Comparison of ENCODE assay signal across 8 cellular contexts in genomic region chr11:78418584-78419211, GRCh38. TPM values are rescaled to one million over a fixed set of nuclear protein-coding genes. Genes with fewer than 3 reads are reported as not detected.
A peak's percentile ranks its signal among the peaks of the same experiment; 100 is the strongest.
DNase-seq lines count a peak whose midpoint lies in the region; ATAC-seq, FAIRE-seq and TF ChIP-seq lines count a peak whose summit lies in the region.

No MANE protein-coding gene starts in this region.

- H3K27ac ChIP-seq in Panc1 (ENCODE audit: low read length) (peak overlapping the region; percentile 37; the same call in 1 of the 2 replicates), esophagus (ENCODE audit: low read depth in 2 of 2, low read length in 1 of 2) (peak overlapping the region; percentile 3 to 42), psoas muscle (peak overlapping the region; percentile 37)

- H3K4me1 ChIP-seq in Panc1 (ENCODE audit: control insufficient read depth, insufficient read depth, low read length) = peaks cover 34% of the 10 kb centered on the region
- peaks cover 2 to 4% of the 10 kb centered on the region in 2 donors for H3K4me1 ChIP-seq in esophagus (ENCODE audit: control insufficient read depth in 2 of 2, insufficient read depth in 2 of 2, low read length in 1 of 2)
- H3K4me1 ChIP-seq in psoas muscle = peaks cover 18% of the 10 kb centered on the region

- intact Hi-C loops in Panc1 (cut with micrococcal nuclease; ENCODE audit: unreplicated experiment) (loop anchor here (5.0 kb wide), 1 partner anchor 144 kb away; no protein-coding TSS in a partner anchor), psoas muscle (cut with DNase I) (loop anchor here (5.0 to 10.0 kb wide), 3 partner anchors 64 to 191 kb away; no protein-coding TSS in a partner anchor)

- no peaks in the 10 kb centered on the region for H3K36me3 ChIP-seq in Panc1 (ENCODE audit: control insufficient read depth, insufficient read depth, low read length)
- peaks cover 0 to 2% of the 10 kb centered on the region in 2 donors for H3K36me3 ChIP-seq in esophagus (ENCODE audit: control insufficient read depth in 2 of 2, insufficient read depth in 2 of 2, low read length in 1 of 2)
- H3K36me3 ChIP-seq in psoas muscle (ENCODE audit: insufficient read depth in 1 of 2, low read depth in 1 of 2) = no peaks in the 10 kb centered on the region

- no peak for ATAC-seq in Panc1
- ATAC-seq in psoas muscle = no peak
- no peak for ATAC-seq in HG03095 (IDR thresholded peaks at IDR 0.05; ENCODE audit: unreplicated experiment)
- ATAC-seq in GM19324 (IDR thresholded peaks at IDR 0.05; ENCODE audit: low FRiP score, unreplicated experiment) = no peak
- no peak for ATAC-seq in HG03460 (IDR thresholded peaks at IDR 0.05; ENCODE audit: unreplicated experiment)

- FAIRE-seq in GM12892 (lab: Jason Lieb, UNC) = peak; percentile 50

- DNase-seq in GM12892 (ENCODE audit: insufficient read length) (no peak), Panc1 (ENCODE audit: low read depth, low spot score) (no peak), psoas muscle (no peak), NCI-H2029 treated with DMSO at 0.1 percent for 48 hours (lab: John Stamatoyannopoulos, UW) (no peak)

- in situ Hi-C loops in Panc1 (cut with HindIII; ENCODE audit: low pct_unique_long_range_greater_than_20kb, low sequenced_read_pairs) = no loop called here

- POLR2A ChIA-PET in Panc1 (lab: Charles Lee) = interaction anchor here (1.3 kb wide), 1 partner anchor 11 kb away, joined by 5 read pairs; no protein-coding TSS in a partner anchor

- peak; percentile 26; the same call in 1 of the 2 replicates for TF ChIP-seq POLR2A in GM12892 (IDR thresholded peaks at IDR 0.05; ENCODE audit: low read depth, low read length)

- H3K27me3 ChIP-seq in Panc1 (ENCODE audit: control insufficient read depth, insufficient read depth, low read length) (peaks cover 2% of the 10 kb centered on the region; the same call in 1 of the 2 replicates), esophagus (ENCODE audit: control insufficient read depth in 1 of 2, insufficient read depth in 2 of 2, low read length in 2 of 2) (no peaks in the 10 kb centered on the region), psoas muscle (ENCODE audit: insufficient read depth in 3 of 3, low read length in 2 of 3) (no peaks in the 10 kb centered on the region)

- H3K4me3 ChIP-seq in Panc1 (ENCODE audit: low read depth in 2 of 2, low read length in 2 of 2) (peak overlapping the region; percentile 53 to 90), esophagus (ENCODE audit: low read depth in 1 of 2, low read length in 2 of 2) (peak overlapping the region in 1 of 2 donors; percentile 89), psoas muscle (peak overlapping the region; percentile 81)

- H3K9me3 ChIP-seq in Panc1 (ENCODE audit: control insufficient read depth, insufficient read depth, low read depth, low read length) (no peaks in the 10 kb centered on the region), esophagus (ENCODE audit: control insufficient read depth in 2 of 2, insufficient read depth in 1 of 2, low read depth in 1 of 2, low read length in 1 of 2) (no peaks in the 10 kb centered on the region), psoas muscle (no peaks in the 10 kb centered on the region)

- 35 to 37% methylated on average over 11 of the region's 11 CpGs for WGBS in esophagus, 2 donors
- WGBS in psoas muscle, 3 donors = 35 to 39% (median 36%) methylated on average over 11 of the region's 11 CpGs

- TF ChIP-seq CTCF in Panc1 (IDR thresholded peaks at IDR 0.05) = no peak
- TF ChIP-seq CTCF in psoas muscle (IDR thresholded peaks at IDR 0.05) = no peak

- CTCF ChIA-PET in Panc1 (lab: Charles Lee) = interaction anchor here (0.7 to 1.6 kb wide), 4 partner anchors 13 to 190 kb away, joined by 3 to 6 read pairs (median 4); partner anchors contain the start of gene NARS2

- BruUV-seq in Panc1 (replicated peaks; lab: Mats Ljungman, UMichigan) = no TSS peak

RNA-seq across cellular contexts. Expression of gene GAB2, which starts 1.1 kb away (rescaled TPM):
- polyA plus RNA-seq in GM12892 (2012; ENCODE audit: missing spikeins) = 2.4 TPM
- total RNA-seq in Panc1 (2021; ENCODE audit: unreplicated experiment) (10.0 TPM), psoas muscle (1 to 10 TPM; 4.7 to 6.3 (median 6.0) TPM)
- 5.8 TPM for polyA plus RNA-seq in Panc1 (2012; ENCODE audit: insufficient read length)
- polyA plus RNA-seq in esophagus (1 to 10 TPM; 6.2 to 6.6 TPM), psoas muscle (1 to 10 TPM; 2.7 to 3.7 (median 2.9) TPM)
